In the genomic region with DNA sequence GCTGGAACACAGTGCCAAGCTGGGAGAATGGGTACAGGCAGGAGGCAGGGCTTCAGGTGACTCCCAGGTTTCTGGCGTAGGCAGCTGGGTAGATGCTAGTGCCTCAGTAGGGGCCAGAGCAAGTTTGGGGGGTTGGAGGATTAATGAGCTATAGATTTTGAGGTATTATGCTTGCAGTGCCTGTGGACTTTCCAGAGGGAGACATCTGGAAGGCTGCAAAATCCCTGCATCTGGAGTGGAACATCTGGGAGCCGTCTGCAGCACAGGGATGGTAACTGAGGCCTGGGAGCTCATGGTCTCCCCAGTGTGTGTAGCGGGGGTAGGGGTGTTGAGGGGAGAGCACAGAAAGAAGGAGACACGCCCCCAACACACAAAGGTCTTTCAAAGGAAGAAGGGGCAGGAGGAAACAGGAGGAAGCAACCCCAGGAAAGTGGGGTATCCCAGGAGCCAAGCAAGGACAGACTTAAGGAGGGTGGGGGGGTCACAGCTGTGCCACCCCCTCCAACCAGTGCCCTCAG, we compare ENCODE assay signal across 1 cellular context.
TF ChIP-seq lines count a peak whose summit lies in the region.

No MANE protein-coding gene starts in this region.

TF ChIP-seq in IMR-90, 13 proteins besides CTCF, POLR2A, EP300 and RAD21:
- TF ChIP-seq BHLHE40 (IDR thresholded peaks at IDR 0.05; ENCODE audit: low read depth, low read length) (no peak), MAZ (IDR thresholded peaks at IDR 0.05; ENCODE audit: borderline replicate concordance, low read depth, low read length) (no peak)
